In genomic region chr10:13106387-13106786, GRCh38 we compare ENCODE assay signal across 24 cellular contexts. TPM values are rescaled to one million over a fixed set of nuclear protein-coding genes. Genes with fewer than 3 reads are reported as not detected.
DNase-seq lines count a peak whose midpoint lies in the region; ATAC-seq and TF ChIP-seq lines count a peak whose summit lies in the region.
"Had no signal": no experiment of that assay in that cellular context is flagged by ENCODE, and none has a peak within 500 bp of the region (broad histone marks: within the 10 kb centered on the region; RNA-seq: fewer than 3 reads in every experiment).

No MANE protein-coding gene starts in this region.

- peaks cover 11% of the 10 kb centered on the region for H3K4me1 ChIP-seq in mesenchymal stem cell (ENCODE audit: control insufficient read depth, insufficient read depth, low read depth, low read length)
- H3K4me1 ChIP-seq: testis had no signal

- H3K4ac ChIP-seq in mesenchymal stem cell (ENCODE audit: low read depth in 1 of 2, low read length in 2 of 2) = no peak overlapping the region

- H3K27me3 ChIP-seq in mesenchymal stem cell (ENCODE audit: control insufficient read depth in 1 of 2, insufficient read depth in 1 of 2, low read length in 2 of 2) = no peaks in the 10 kb centered on the region
- H3K27me3 ChIP-seq: body of pancreas, heart right ventricle, SJCRH30, testis, vagina had no signal

- peak overlapping the region; percentile 23 for H3K9ac ChIP-seq in mesenchymal stem cell (ENCODE audit: low read length)

- WGBS in mesenchymal stem cell = 86% methylated on average over 1 of the region's 2 CpGs

- CTCF ChIA-PET in activated naive CD4-positive, alpha-beta T cell treated with anti-CD3 and anti-CD28 coated beads, Interleukin-2, amount 10 ng/mL, durations not matched to agents 7 days and 5 days (lab: Charles Lee) = no interaction called here
- CTCF ChIA-PET in activated CD4-positive, alpha-beta memory T cell treated with anti-CD3 and anti-CD28 coated beads for 36 hours (lab: Charles Lee) = no interaction called here

- no peak overlapping the region for H2BK15ac ChIP-seq in mesenchymal stem cell (ENCODE audit: low read depth, poor library complexity, severe bottlenecking)

- H2BK12ac ChIP-seq in mesenchymal stem cell (ENCODE audit: low read length in 2 of 2) = no peak overlapping the region

- H3K27ac Mint-ChIP-seq in activated naive CD4-positive, alpha-beta T cell treated with anti-CD3 and anti-CD28 coated beads, Interleukin-2, amount 10 ng/mL, durations not matched to agents 7 days and 5 days = peak overlapping the region; percentile 6
- H3K27ac Mint-ChIP-seq in activated CD4-positive, alpha-beta memory T cell treated with anti-CD3 and anti-CD28 coated beads for 36 hours = peak overlapping the region; percentile 70
- H3K27ac Mint-ChIP-seq in type B pancreatic cell = peak overlapping the region; percentile 37
- H3K27ac Mint-ChIP-seq: naive B cell; stimulated activated naive B cell treated with anti-CD40 and anti-IgM and Interleukin-4, amounts not matched to agents 10 μg/mL and 1 μg/mL and 100 μg/mL, for 72 hours had no signal

- H3K27ac ChIP-seq in mesenchymal stem cell (ENCODE audit: low read length, poor library complexity, severe bottlenecking) = no peak overlapping the region
- H3K27ac ChIP-seq: body of pancreas, SJCRH30, vagina had no signal

- H3K27me3 Mint-ChIP-seq in activated naive CD4-positive, alpha-beta T cell treated with anti-CD3 and anti-CD28 coated beads, Interleukin-2, amount 10 ng/mL, durations not matched to agents 7 days and 5 days = no peaks in the 10 kb centered on the region
- no peaks in the 10 kb centered on the region for H3K27me3 Mint-ChIP-seq in activated CD4-positive, alpha-beta memory T cell treated with anti-CD3 and anti-CD28 coated beads for 36 hours
- H3K27me3 Mint-ChIP-seq in type B pancreatic cell = no peaks in the 10 kb centered on the region

- no peak overlapping the region for H4K91ac ChIP-seq in mesenchymal stem cell (ENCODE audit: low read length)

- intact Hi-C loops in activated CD4-positive, alpha-beta memory T cell treated with anti-CD3 and anti-CD28 coated beads for 36 hours (cut with micrococcal nuclease) = loop anchor here (5.0 to 10.0 kb wide), 2 partner anchors 196 to 982 kb away; partner anchors contain the start of genes PHYH and SEC61A2

- H2AFZ ChIP-seq in mesenchymal stem cell (ENCODE audit: low read depth, low read length) = no peak overlapping the region

- peaks cover 26 to 63% of the 10 kb centered on the region in 2 experiments for H3K36me3 ChIP-seq in mesenchymal stem cell (ENCODE audit: control insufficient read depth in 1 of 2, insufficient read depth in 2 of 2, low read depth in 1 of 2, low read length in 2 of 2)
- H3K36me3 ChIP-seq: SJCRH30 had no signal

- no peak overlapping the region for H3K4me3 Mint-ChIP-seq in activated naive CD4-positive, alpha-beta T cell treated with anti-CD3 and anti-CD28 coated beads, Interleukin-2, amount 10 ng/mL, durations not matched to agents 7 days and 5 days
- H3K4me3 Mint-ChIP-seq in activated CD4-positive, alpha-beta memory T cell treated with anti-CD3 and anti-CD28 coated beads for 36 hours = no peak overlapping the region
- H3K4me3 Mint-ChIP-seq in type B pancreatic cell = no peak overlapping the region
- H3K4me3 Mint-ChIP-seq: H9; naive B cell; stimulated activated naive B cell treated with anti-CD40 and anti-IgM and Interleukin-4, amounts not matched to agents 10 μg/mL and 1 μg/mL and 100 μg/mL, for 72 hours had no signal

- H3K4me2 ChIP-seq in mesenchymal stem cell (ENCODE audit: low read length, poor library complexity, severe bottlenecking) = no peak overlapping the region

- TF ChIP-seq CTCF in type B pancreatic cell (conservative IDR thresholded peaks at IDR 0.05) = no peak

- no peaks in the 10 kb centered on the region for H3K9me3 ChIP-seq in mesenchymal stem cell (ENCODE audit: control insufficient read depth, low read length)
- H3K9me3 ChIP-seq: body of pancreas, heart right ventricle, SJCRH30, testis, vagina had no signal

- H3K9me3 Mint-ChIP-seq in activated naive CD4-positive, alpha-beta T cell treated with anti-CD3 and anti-CD28 coated beads, Interleukin-2, amount 10 ng/mL, durations not matched to agents 7 days and 5 days = no peaks in the 10 kb centered on the region
- H3K9me3 Mint-ChIP-seq in activated CD4-positive, alpha-beta memory T cell treated with anti-CD3 and anti-CD28 coated beads for 36 hours = no peaks in the 10 kb centered on the region
- H3K9me3 Mint-ChIP-seq in type B pancreatic cell = peaks cover 5% of the 10 kb centered on the region
- H3K9me3 Mint-ChIP-seq: H9; naive B cell; stimulated activated naive B cell treated with anti-CD40 and anti-IgM and Interleukin-4, amounts not matched to agents 10 μg/mL and 1 μg/mL and 100 μg/mL, for 72 hours had no signal

- no peak overlapping the region for H2BK5ac ChIP-seq in mesenchymal stem cell (ENCODE audit: low read depth, low read length, poor library complexity, severe bottlenecking)

- H3K4me1 Mint-ChIP-seq in activated naive CD4-positive, alpha-beta T cell treated with anti-CD3 and anti-CD28 coated beads, Interleukin-2, amount 10 ng/mL, durations not matched to agents 7 days and 5 days = peaks cover 80% of the 10 kb centered on the region
- peaks cover 78% of the 10 kb centered on the region for H3K4me1 Mint-ChIP-seq in activated CD4-positive, alpha-beta memory T cell treated with anti-CD3 and anti-CD28 coated beads for 36 hours (ENCODE audit: low read depth)
- H3K4me1 Mint-ChIP-seq in type B pancreatic cell (ENCODE audit: unreplicated experiment) = peaks cover 27% of the 10 kb centered on the region
- H3K4me1 Mint-ChIP-seq: H9 had no signal

- H3K23ac ChIP-seq in mesenchymal stem cell (ENCODE audit: low read length in 2 of 2) = no peak overlapping the region

- H3K79me1 ChIP-seq in mesenchymal stem cell (replicated peaks; ENCODE audit: low read length, poor library complexity, severe bottlenecking) = peaks cover 14% of the 10 kb centered on the region

- H3K4me3 ChIP-seq in mesenchymal stem cell (ENCODE audit: insufficient read depth in 1 of 2, low read depth in 1 of 2, low read length in 2 of 2) = no peak overlapping the region
- H3K4me3 ChIP-seq: body of pancreas, heart right ventricle, SJCRH30, testis, vagina had no signal

- H3K14ac ChIP-seq in mesenchymal stem cell (ENCODE audit: low read length in 2 of 2) = no peak overlapping the region

- ATAC-seq in GM21723 (IDR thresholded peaks at IDR 0.05; ENCODE audit: unreplicated experiment) = no peak
- ATAC-seq: body of pancreas; heart right ventricle; left colon; stimulated activated naive B cell treated with anti-CD40 and anti-IgM and Interleukin-4, amounts not matched to agents 10 μg/mL and 1 μg/mL and 100 μg/mL, for 72 hours had no signal

- no peak overlapping the region for H2AK5ac ChIP-seq in mesenchymal stem cell (ENCODE audit: low read length, severe bottlenecking)

- no peak overlapping the region for H4K8ac ChIP-seq in mesenchymal stem cell (ENCODE audit: low read length)

- H3K18ac ChIP-seq in mesenchymal stem cell (ENCODE audit: low read depth in 1 of 2, low read length in 2 of 2) = no peak overlapping the region

- peaks cover 66% of the 10 kb centered on the region for H3K36me3 Mint-ChIP-seq in activated naive CD4-positive, alpha-beta T cell treated with anti-CD3 and anti-CD28 coated beads, Interleukin-2, amount 10 ng/mL, durations not matched to agents 7 days and 5 days
- peaks cover 30% of the 10 kb centered on the region for H3K36me3 Mint-ChIP-seq in activated CD4-positive, alpha-beta memory T cell treated with anti-CD3 and anti-CD28 coated beads for 36 hours
- peaks cover 26% of the 10 kb centered on the region for H3K36me3 Mint-ChIP-seq in type B pancreatic cell

- DNase-seq in activated naive CD4-positive, alpha-beta T cell treated with anti-CD3 and anti-CD28 coated beads, Interleukin-2, amount 10 ng/mL, durations not matched to agents 7 days and 5 days = no peak
- no peak for DNase-seq in activated naive CD4-positive, alpha-beta T cell (lab: John Stamatoyannopoulos, UW)
- no peak for DNase-seq in activated CD4-positive, alpha-beta memory T cell treated with anti-CD3 and anti-CD28 coated beads for 36 hours
- DNase-seq in mesenchymal stem cell = no peak
- no peak for DNase-seq in type B pancreatic cell (ENCODE audit: extremely low spot score, unreplicated experiment)
- no peak for DNase-seq in NCI-H2196 (lab: John Stamatoyannopoulos, UW; ENCODE audit: unreplicated experiment)
- DNase-seq: body of pancreas; C1 segment of cervical spinal cord; EL; foreskin fibroblast; H9; heart right ventricle; Kasumi-1; left colon; mesendoderm; naive B cell; NCI-H187; NCI-H2227 treated with DMSO at 0.1 percent for 48 hours; SJCRH30; stimulated activated CD4-positive, alpha-beta T cell treated with anti-CD3 and anti-CD28 coated beads, Interleukin-2, amount 100 ng/mL, for 48 hours; stimulated activated naive B cell treated with anti-CD40 and anti-IgM and Interleukin-4, amounts not matched to agents 10 μg/mL and 1 μg/mL and 100 μg/mL, for 72 hours; testis had no signal

- POLR2A ChIA-PET in activated CD4-positive, alpha-beta memory T cell treated with anti-CD3 and anti-CD28 coated beads for 36 hours (lab: Charles Lee) = no interaction called here

- no peak overlapping the region for H2BK120ac ChIP-seq in mesenchymal stem cell (ENCODE audit: low read depth, low read length)

RNA-seq across cellular contexts. Expression of gene OPTN, which starts 6.4 kb away (rescaled TPM):
- total RNA-seq in activated CD4-positive, alpha-beta memory T cell treated with anti-CD3 and anti-CD28 coated beads for 36 hours = 100 to 1,000 TPM; 107 to 113 TPM
- polyA plus RNA-seq in mesenchymal stem cell (2013, experiment 1 of 2) = 61.0 TPM
- polyA plus RNA-seq in mesenchymal stem cell (2013, experiment 2 of 2) = 59.1 TPM
- total RNA-seq in type B pancreatic cell (ENCODE audit: low replicate concordance) = 43.2 and 104 TPM in 2 replicates

RNA-seq across cellular contexts. Expression of gene MCM10, which starts 55.0 kb away (rescaled TPM):
- 10 to 100 TPM; 70.6 to 74.2 TPM for total RNA-seq in activated CD4-positive, alpha-beta memory T cell treated with anti-CD3 and anti-CD28 coated beads for 36 hours
- polyA plus RNA-seq in mesenchymal stem cell (2013, experiment 1 of 2) = 2.2 TPM
- polyA plus RNA-seq in mesenchymal stem cell (2013, experiment 2 of 2) = 2.0 TPM
- 12.2 and 31.7 TPM in 2 replicates for total RNA-seq in type B pancreatic cell (ENCODE audit: low replicate concordance)

Comparison
In these comparisons a context has a peak if more than half of its experiments do, and no peak if none do; other contexts are left out.
1. H3K27ac Mint-ChIP-seq: peak in every context shown above with its lines; median percentile 70 in activated CD4-positive, alpha-beta memory T cell treated with anti-CD3 and anti-CD28 coated beads for 36 hours; 37 in type B pancreatic cell; 6 in activated naive CD4-positive, alpha-beta T cell treated with anti-CD3 and anti-CD28 coated beads, Interleukin-2, amount 10 ng/mL, durations not matched to agents 7 days and 5 days.